1 cellular context compared by ENCODE assay signal in the genomic region with DNA sequence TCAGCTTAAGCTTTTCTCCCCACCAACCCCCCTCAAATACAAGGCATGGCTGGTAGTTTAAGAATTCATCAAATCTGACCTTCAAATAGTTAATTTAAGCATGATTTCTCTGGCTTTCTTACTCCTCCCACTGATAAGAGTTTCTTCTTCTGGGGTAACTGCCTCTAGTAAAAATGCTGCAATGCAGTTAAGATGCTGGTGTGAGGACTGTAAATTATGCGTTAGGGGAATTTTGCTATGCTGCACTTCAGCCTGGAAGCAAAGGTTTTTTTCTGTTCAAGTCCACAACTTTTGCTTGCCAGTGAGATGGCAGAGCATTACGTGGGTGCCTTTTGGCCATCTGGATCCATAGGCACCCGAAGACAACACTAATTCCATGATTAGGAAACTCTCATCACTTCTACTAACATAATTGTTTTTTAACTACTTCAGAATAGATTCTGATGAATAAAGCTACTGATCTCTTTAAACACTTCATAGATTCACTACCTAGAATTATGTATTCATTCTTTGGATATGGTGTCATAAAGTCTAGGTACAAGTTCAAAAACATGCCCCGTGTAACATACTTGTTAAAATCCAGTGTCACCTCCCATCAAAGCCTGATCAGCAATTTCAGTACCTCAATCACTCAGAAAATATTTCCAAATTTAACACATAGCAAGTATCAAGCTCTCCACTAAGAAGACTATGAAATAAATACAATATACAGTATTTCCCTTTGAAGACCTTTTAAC.
TF ChIP-seq lines count a peak whose summit lies in the region.

No MANE protein-coding gene starts in this region.

TF ChIP-seq in HEK293, 187 proteins besides CTCF, POLR2A, EP300 and RAD21 (continued from another document):
- TF ChIP-seq, protein P1, sequence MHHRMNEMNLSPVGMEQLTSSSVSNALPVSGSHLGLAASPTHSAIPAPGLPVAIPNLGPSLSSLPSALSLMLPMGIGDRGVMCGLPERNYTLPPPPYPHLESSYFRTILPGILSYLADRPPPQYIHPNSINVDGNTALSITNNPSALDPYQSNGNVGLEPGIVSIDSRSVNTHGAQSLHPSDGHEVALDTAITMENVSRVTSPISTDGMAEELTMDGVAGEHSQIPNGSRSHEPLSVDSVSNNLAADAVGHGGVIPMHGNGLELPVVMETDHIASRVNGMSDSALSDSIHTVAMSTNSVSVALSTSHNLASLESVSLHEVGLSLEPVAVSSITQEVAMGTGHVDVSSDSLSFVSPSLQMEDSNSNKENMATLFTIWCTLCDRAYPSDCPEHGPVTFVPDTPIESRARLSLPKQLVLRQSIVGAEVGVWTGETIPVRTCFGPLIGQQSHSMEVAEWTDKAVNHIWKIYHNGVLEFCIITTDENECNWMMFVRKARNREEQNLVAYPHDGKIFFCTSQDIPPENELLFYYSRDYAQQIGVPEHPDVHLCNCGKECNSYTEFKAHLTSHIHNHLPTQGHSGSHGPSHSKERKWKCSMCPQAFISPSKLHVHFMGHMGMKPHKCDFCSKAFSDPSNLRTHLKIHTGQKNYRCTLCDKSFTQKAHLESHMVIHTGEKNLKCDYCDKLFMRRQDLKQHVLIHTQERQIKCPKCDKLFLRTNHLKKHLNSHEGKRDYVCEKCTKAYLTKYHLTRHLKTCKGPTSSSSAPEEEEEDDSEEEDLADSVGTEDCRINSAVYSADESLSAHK (tag by site-specific recombination; IDR thresholded peaks at IDR 0.05): peak; percentile 42; the same call in 1 of the 2 replicates
- TF ChIP-seq MEIS1 (CRISPR knock-in tag; IDR thresholded peaks at IDR 0.05; ENCODE audit: borderline replicate concordance): no peak
- TF ChIP-seq ZNF626 (tag by site-specific recombination; IDR thresholded peaks at IDR 0.05): no peak
- TF ChIP-seq, protein P2, sequence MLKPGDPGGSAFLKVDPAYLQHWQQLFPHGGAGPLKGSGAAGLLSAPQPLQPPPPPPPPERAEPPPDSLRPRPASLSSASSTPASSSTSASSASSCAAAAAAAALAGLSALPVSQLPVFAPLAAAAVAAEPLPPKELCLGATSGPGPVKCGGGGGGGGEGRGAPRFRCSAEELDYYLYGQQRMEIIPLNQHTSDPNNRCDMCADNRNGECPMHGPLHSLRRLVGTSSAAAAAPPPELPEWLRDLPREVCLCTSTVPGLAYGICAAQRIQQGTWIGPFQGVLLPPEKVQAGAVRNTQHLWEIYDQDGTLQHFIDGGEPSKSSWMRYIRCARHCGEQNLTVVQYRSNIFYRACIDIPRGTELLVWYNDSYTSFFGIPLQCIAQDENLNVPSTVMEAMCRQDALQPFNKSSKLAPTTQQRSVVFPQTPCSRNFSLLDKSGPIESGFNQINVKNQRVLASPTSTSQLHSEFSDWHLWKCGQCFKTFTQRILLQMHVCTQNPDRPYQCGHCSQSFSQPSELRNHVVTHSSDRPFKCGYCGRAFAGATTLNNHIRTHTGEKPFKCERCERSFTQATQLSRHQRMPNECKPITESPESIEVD (tag by site-specific recombination; IDR thresholded peaks at IDR 0.05): peak; percentile 94
- TF ChIP-seq, protein P3, sequence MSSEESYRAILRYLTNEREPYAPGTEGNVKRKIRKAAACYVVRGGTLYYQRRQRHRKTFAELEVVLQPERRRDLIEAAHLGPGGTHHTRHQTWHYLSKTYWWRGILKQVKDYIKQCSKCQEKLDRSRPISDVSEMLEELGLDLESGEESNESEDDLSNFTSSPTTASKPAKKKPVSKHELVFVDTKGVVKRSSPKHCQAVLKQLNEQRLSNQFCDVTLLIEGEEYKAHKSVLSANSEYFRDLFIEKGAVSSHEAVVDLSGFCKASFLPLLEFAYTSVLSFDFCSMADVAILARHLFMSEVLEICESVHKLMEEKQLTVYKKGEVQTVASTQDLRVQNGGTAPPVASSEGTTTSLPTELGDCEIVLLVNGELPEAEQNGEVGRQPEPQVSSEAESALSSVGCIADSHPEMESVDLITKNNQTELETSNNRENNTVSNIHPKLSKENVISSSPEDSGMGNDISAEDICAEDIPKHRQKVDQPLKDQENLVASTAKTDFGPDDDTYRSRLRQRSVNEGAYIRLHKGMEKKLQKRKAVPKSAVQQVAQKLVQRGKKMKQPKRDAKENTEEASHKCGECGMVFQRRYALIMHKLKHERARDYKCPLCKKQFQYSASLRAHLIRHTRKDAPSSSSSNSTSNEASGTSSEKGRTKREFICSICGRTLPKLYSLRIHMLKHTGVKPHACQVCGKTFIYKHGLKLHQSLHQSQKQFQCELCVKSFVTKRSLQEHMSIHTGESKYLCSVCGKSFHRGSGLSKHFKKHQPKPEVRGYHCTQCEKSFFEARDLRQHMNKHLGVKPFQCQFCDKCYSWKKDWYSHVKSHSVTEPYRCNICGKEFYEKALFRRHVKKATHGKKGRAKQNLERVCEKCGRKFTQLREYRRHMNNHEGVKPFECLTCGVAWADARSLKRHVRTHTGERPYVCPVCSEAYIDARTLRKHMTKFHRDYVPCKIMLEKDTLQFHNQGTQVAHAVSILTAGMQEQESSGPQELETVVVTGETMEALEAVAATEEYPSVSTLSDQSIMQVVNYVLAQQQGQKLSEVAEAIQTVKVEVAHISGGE (tag by site-specific recombination; conservative IDR thresholded peaks at IDR 0.05; ENCODE audit: low read depth): peak; percentile 16; the same call in 1 of the 2 replicates
